In the genomic region with DNA sequence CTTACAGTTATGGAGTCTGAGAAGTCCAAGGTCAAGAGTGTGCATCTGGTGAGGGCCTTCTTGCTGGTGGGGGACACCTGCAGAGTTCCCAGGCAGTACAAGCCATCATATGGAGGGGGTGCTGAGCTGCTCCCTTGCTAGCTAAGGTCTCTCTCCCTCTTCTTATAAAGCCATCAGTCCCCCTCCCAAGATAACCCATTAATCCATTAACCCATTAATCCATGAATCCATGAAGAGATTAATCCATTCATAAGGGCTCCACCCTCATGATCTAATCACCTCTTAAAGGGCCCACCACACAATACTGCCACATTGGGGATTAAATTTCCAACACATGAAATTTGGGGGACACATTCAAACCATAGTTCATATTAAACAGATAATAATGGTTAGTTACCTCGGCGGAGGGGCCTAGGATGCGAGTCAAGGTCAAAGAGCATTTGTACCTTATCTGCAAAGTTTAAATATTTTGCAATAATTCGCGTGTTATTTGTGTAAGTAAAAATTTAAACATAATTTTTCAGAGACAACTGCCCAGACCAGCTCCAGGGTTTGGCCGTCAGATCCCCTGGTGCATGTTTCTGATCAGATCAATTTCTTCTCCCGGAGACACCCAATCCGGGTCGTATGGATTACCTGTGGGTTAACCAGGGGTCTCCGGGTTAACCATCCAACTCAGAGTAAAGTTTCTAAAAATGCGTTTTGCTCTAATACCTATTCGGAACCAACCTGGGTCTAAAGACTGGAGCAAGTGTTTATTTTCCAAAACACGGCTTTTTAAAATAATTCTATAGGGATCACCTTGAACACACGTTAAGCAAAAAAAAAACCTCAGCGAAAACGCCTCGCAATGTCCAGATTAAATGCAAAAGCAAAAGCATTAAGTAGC, we compare ENCODE assay signal across 8 cellular contexts. TPM values are rescaled to one million over a fixed set of nuclear protein-coding genes. Genes with fewer than 3 reads are reported as not detected.
DNase-seq lines count a peak whose midpoint lies in the region; ATAC-seq and TF ChIP-seq lines count a peak whose summit lies in the region.

No MANE protein-coding gene starts in this region.

- no peaks in the 10 kb centered on the region for H3K36me3 ChIP-seq in mucosa of rectum (ENCODE audit: control insufficient read depth in 2 of 2, insufficient read depth in 2 of 2, low read length in 2 of 2)

- H3K4me1 Mint-ChIP-seq in chondrocyte (ENCODE audit: low read depth): peaks cover 35% of the 10 kb centered on the region

- TF ChIP-seq CTCF in chondrocyte (IDR thresholded peaks at IDR 0.05): no peak

- peak overlapping the region; percentile 92 for H3K27ac Mint-ChIP-seq in chondrocyte (ENCODE audit: unreplicated experiment)

- peak; percentile 9 to 22 for DNase-seq in activated CD4-positive, alpha-beta T cell treated with anti-CD3 and anti-CD28 coated beads, Interleukin-2, amount 50 U/mL, for 48 hours
- no peak for DNase-seq in activated CD4-positive, alpha-beta T cell treated with anti-CD3 and anti-CD28 coated beads for 48 hours
- DNase-seq in NCI-H524 treated with DMSO at 0.1 percent for 48 hours (lab: John Stamatoyannopoulos, UW): peak; percentile 33
- DNase-seq in chondrocyte (ENCODE audit: low spot score): no peak
- no peak for DNase-seq in middle frontal gyrus (ENCODE audit: extremely low spot score, low spot score)

- peak overlapping the region; percentile 83 for H3K4me3 Mint-ChIP-seq in chondrocyte (ENCODE audit: unreplicated experiment)

- no peak for ATAC-seq in HG02840 (IDR thresholded peaks at IDR 0.05; ENCODE audit: low FRiP score, unreplicated experiment)
- ATAC-seq in HG03095 (IDR thresholded peaks at IDR 0.05; ENCODE audit: unreplicated experiment): no peak

- no peaks in the 10 kb centered on the region for H3K36me3 Mint-ChIP-seq in chondrocyte (ENCODE audit: low read depth)

- no peaks in the 10 kb centered on the region for H3K27me3 Mint-ChIP-seq in chondrocyte (ENCODE audit: low read depth)

- no peaks in the 10 kb centered on the region for H3K9me3 ChIP-seq in mucosa of rectum (ENCODE audit: control insufficient read depth in 2 of 2, low read length in 2 of 2)

- peak overlapping the region; percentile 14 to 93 for H3K27ac ChIP-seq in mucosa of rectum (ENCODE audit: low read depth in 2 of 2, low read length in 2 of 2)

- H3K27me3 ChIP-seq in mucosa of rectum (ENCODE audit: control insufficient read depth in 2 of 2, insufficient read depth in 2 of 2, low read length in 2 of 2): no peaks in the 10 kb centered on the region

- H3K9me3 Mint-ChIP-seq in chondrocyte (ENCODE audit: low read depth): no peaks in the 10 kb centered on the region

- peaks cover 10 to 19% of the 10 kb centered on the region in 2 donors for H3K4me1 ChIP-seq in mucosa of rectum (ENCODE audit: control insufficient read depth in 2 of 2, insufficient read depth in 2 of 2, low read length in 2 of 2)

- peak overlapping the region; percentile 88 to 92 for H3K4me3 ChIP-seq in mucosa of rectum (ENCODE audit: low read length in 2 of 2)

- H3K9ac ChIP-seq in mucosa of rectum (ENCODE audit: low read depth in 1 of 2, low read length in 2 of 2): peak overlapping the region; percentile 55 to 80

RNA-seq across cellular contexts. Expression of a gene that starts 0.7 kb away (rescaled TPM):
- total RNA-seq in chondrocyte: 25.2 to 34.8 TPM (median 26.7 TPM) in 3 replicates

Comparison
In these comparisons a context has a peak if more than half of its experiments do, and no peak if none do; other contexts are left out.
1. DNase-seq: peak in activated CD4-positive, alpha-beta T cell treated with anti-CD3 and anti-CD28 coated beads, Interleukin-2, amount 50 U/mL, for 48 hours (2 of 2) and NCI-H524 treated with DMSO at 0.1 percent for 48 hours (single experiment); none in activated CD4-positive, alpha-beta T cell treated with anti-CD3 and anti-CD28 coated beads for 48 hours (single experiment), chondrocyte (single experiment) and middle frontal gyrus (single experiment).